ENCODE assay signal across 17 cellular contexts in genomic region chr7:3336042-3336665, GRCh38. TPM values are rescaled to one million over a fixed set of nuclear protein-coding genes. Genes with fewer than 3 reads are reported as not detected.
DNase-seq lines count a peak whose midpoint lies in the region; ATAC-seq and TF ChIP-seq lines count a peak whose summit lies in the region.
"Had no signal": no experiment of that assay in that cellular context is flagged by ENCODE, and none has a peak within 500 bp of the region (broad histone marks: within the 10 kb centered on the region; RNA-seq: fewer than 3 reads in every experiment).

No MANE protein-coding gene starts in this region.

- peaks cover 0 to 4% (median 0%) of the 10 kb centered on the region in 3 donors for H3K27me3 ChIP-seq in psoas muscle (ENCODE audit: insufficient read depth in 3 of 3, low read length in 2 of 3)

- no peaks in the 10 kb centered on the region for H3K9me3 ChIP-seq in psoas muscle

- ATAC-seq in esophagus mucosa (peak; percentile 18), psoas muscle (no peak)
- ATAC-seq: HepG2 had no signal

- intact Hi-C loops in psoas muscle (cut with DNase I): no loop called here

- WGBS in psoas muscle, 3 donors: 80 to 88% (median 84%) methylated on average over 6 of the region's 6 CpGs

- H3K4me1 ChIP-seq in psoas muscle: no peaks in the 10 kb centered on the region

- H3K36me3 ChIP-seq in psoas muscle (ENCODE audit: insufficient read depth in 1 of 2, low read depth in 1 of 2): no peaks in the 10 kb centered on the region

- H3K4me3 ChIP-seq in psoas muscle: no peak overlapping the region

- DNase-seq in NCI-H748 (lab: John Stamatoyannopoulos, UW; ENCODE audit: unreplicated experiment) (peak; percentile 19), NCI-H748 treated with DMSO at 0.1 percent for 48 hours (lab: John Stamatoyannopoulos, UW) (no peak), NCI-H2171 (lab: John Stamatoyannopoulos, UW) (peak; percentile 38), psoas muscle (no peak), NCI-H1092 treated with DMSO at 0.1 percent for 48 hours (lab: John Stamatoyannopoulos, UW) (no peak)
- DNase-seq in stimulated activated CD4-positive, alpha-beta T cell treated with anti-CD3 and anti-CD28 coated beads, Interleukin-4, amount 100 ng/mL, for 4 hours: no peak
- DNase-seq: AML-193; CD4-positive, CD25-positive, alpha-beta regulatory T cell; H7; NCI-H1092; NCI-H524 treated with DMSO at 0.1 percent for 48 hours; NK-92 treated with Interleukin-12 subunit alpha and Interleukin-12 subunit beta, amount 100 ng/mL, for 24 hours; OCI-M1 had no signal

- no peak for TF ChIP-seq CTCF in psoas muscle (IDR thresholded peaks at IDR 0.05)

- H3K27ac ChIP-seq in psoas muscle: no peak overlapping the region
- H3K27ac ChIP-seq: KMS-11, RWPE1 had no signal

RNA-seq across cellular contexts. Expression of gene SDK1, which starts 35.1 kb away (rescaled TPM):
- total RNA-seq in esophagus mucosa (1.0 TPM), psoas muscle (1 to 10 TPM; 1.3 to 2.4 (median 1.7) TPM)
- under 1 TPM; 0.31 to 0.62 (median 0.58) TPM for polyA plus RNA-seq in psoas muscle
- polyA plus RNA-seq: CD4-positive, CD25-positive, alpha-beta regulatory T cell had no signal

Comparison
In these comparisons a context has a peak if more than half of its experiments do, and no peak if none do; other contexts are left out.
1. DNase-seq: peak in NCI-H748 (single experiment) and NCI-H2171 (single experiment); none in NCI-H748 treated with DMSO at 0.1 percent for 48 hours (single experiment), psoas muscle (0 of 2), stimulated activated CD4-positive, alpha-beta T cell treated with anti-CD3 and anti-CD28 coated beads, Interleukin-4, amount 100 ng/mL, for 4 hours (0 of 2) and NCI-H1092 treated with DMSO at 0.1 percent for 48 hours (single experiment).